1 cellular context compared by ENCODE assay signal in genomic region chr9:129454468-129455067, GRCh38.
TF ChIP-seq lines count a peak whose summit lies in the region.

No MANE protein-coding gene starts in this region.

TF ChIP-seq in H1, 55 proteins besides CTCF, POLR2A, EP300 and RAD21:
- TF ChIP-seq SRF (IDR thresholded peaks at IDR 0.05; ENCODE audit: low read depth, low read length) (no peak), GABPA (IDR thresholded peaks at IDR 0.05; ENCODE audit: borderline replicate concordance, insufficient read depth, low read length) (no peak)
